25 cellular contexts compared by ENCODE assay signal in genomic region chr17:55072910-55073309, GRCh38.
A peak's percentile ranks its signal among the peaks of the same experiment; 100 is the strongest.
DNase-seq lines count a peak whose midpoint lies in the region; ATAC-seq, FAIRE-seq and TF ChIP-seq lines count a peak whose summit lies in the region.
"Had no signal": no experiment of that assay in that cellular context is flagged by ENCODE, and none has a peak within 500 bp of the region (broad histone marks: within the 10 kb centered on the region; RNA-seq: fewer than 3 reads in every experiment).

No MANE protein-coding gene starts in this region.

- no peaks in the 10 kb centered on the region for H3K36me3 ChIP-seq in CD4-positive, alpha-beta memory T cell (ENCODE audit: insufficient read depth, low read length)
- H3K36me3 ChIP-seq in GM23248 (ENCODE audit: low read depth) (no peaks in the 10 kb centered on the region), tibial nerve (peaks cover 0 to 15% (median 0%) of the 10 kb centered on the region in 3 donors)
- H3K36me3 ChIP-seq: MG63, neutrophil had no signal

- no peak overlapping the region for H3K4me2 ChIP-seq in GM23248 (ENCODE audit: unreplicated experiment)

- in situ Hi-C loops in GM23248 (cut with MboI) = no loop called here

- no peak overlapping the region for H3K9ac ChIP-seq in GM23248

- no peaks in the 10 kb centered on the region for H3K9me3 Mint-ChIP-seq in CD4-positive, alpha-beta memory T cell
- H3K9me3 Mint-ChIP-seq: activated naive CD4-positive, alpha-beta T cell treated with anti-CD3 and anti-CD28 coated beads, Interleukin-2, amount 10 ng/mL, durations not matched to agents 7 days and 5 days; type B pancreatic cell had no signal

- H3K79me2 ChIP-seq in GM23248 (ENCODE audit: insufficient read depth) = no peaks in the 10 kb centered on the region

- H3K27ac Mint-ChIP-seq in CD4-positive, alpha-beta memory T cell = peak overlapping the region; percentile 88 to 99 (median 97)
- H3K27ac Mint-ChIP-seq in T-helper 17 cell = peak overlapping the region; percentile 75
- H3K27ac Mint-ChIP-seq: activated naive CD4-positive, alpha-beta T cell treated with anti-CD3 and anti-CD28 coated beads, Interleukin-2, amount 10 ng/mL, durations not matched to agents 7 days and 5 days; type B pancreatic cell had no signal

- H3K9me3 ChIP-seq in CD4-positive, alpha-beta memory T cell (ENCODE audit: control insufficient read depth in 1 of 2, low read length in 2 of 2) = no peaks in the 10 kb centered on the region
- H3K9me3 ChIP-seq in GM23248 (ENCODE audit: low read depth) = no peaks in the 10 kb centered on the region
- H3K9me3 ChIP-seq in T-helper 17 cell (ENCODE audit: control insufficient read depth, low read length, poor library complexity, severe bottlenecking) = no peaks in the 10 kb centered on the region
- H3K9me3 ChIP-seq in tibial nerve = no peaks in the 10 kb centered on the region
- H3K9me3 ChIP-seq: esophagus muscularis mucosa, heart left ventricle, MG63, neutrophil had no signal

- intact Hi-C loops in CD4-positive, alpha-beta memory T cell (cut with micrococcal nuclease) = loop anchor here (1.0 to 5.0 kb wide), 2 partner anchors 17 to 164 kb away; no protein-coding TSS in a partner anchor

- TF ChIP-seq CTCF in tibial nerve (IDR thresholded peaks at IDR 0.05) = no peak

- peaks cover 10 to 25% of the 10 kb centered on the region in 2 donors for H3K36me3 Mint-ChIP-seq in CD4-positive, alpha-beta memory T cell
- H3K36me3 Mint-ChIP-seq in T-helper 17 cell (ENCODE audit: low read depth) = peaks cover 2% of the 10 kb centered on the region
- H3K36me3 Mint-ChIP-seq: activated naive CD4-positive, alpha-beta T cell treated with anti-CD3 and anti-CD28 coated beads, Interleukin-2, amount 10 ng/mL, durations not matched to agents 7 days and 5 days had no signal

- TF ChIP-seq POLR2A in tibial nerve (IDR thresholded peaks at IDR 0.05) = no peak

- no peak overlapping the region for H3K4me3 ChIP-seq in CD4-positive, alpha-beta memory T cell (ENCODE audit: low read length in 2 of 2)
- H3K4me3 ChIP-seq in GM23248 = no peak overlapping the region
- no peak overlapping the region for H3K4me3 ChIP-seq in tibial nerve
- H3K4me3 ChIP-seq: esophagus muscularis mucosa, heart left ventricle, MG63 had no signal

- WGBS in GM23248 (ENCODE audit: low coverage in 1 of 2, low lambda C conversion rate in 2 of 2, missing lambda C conversion rate in 2 of 2), 2 experiments = 58 to 60% methylated on average over 4 of the region's 4 CpGs
- 82% methylated on average over 4 of the region's 4 CpGs for WGBS in tibial nerve, 2 donors

- H3K27me3 Mint-ChIP-seq in CD4-positive, alpha-beta memory T cell = no peaks in the 10 kb centered on the region
- H3K27me3 Mint-ChIP-seq in T-helper 17 cell = no peaks in the 10 kb centered on the region
- H3K27me3 Mint-ChIP-seq: activated naive CD4-positive, alpha-beta T cell treated with anti-CD3 and anti-CD28 coated beads, Interleukin-2, amount 10 ng/mL, durations not matched to agents 7 days and 5 days; type B pancreatic cell had no signal

- peak overlapping the region; percentile 0 to 76 (median 62) for H3K4me3 Mint-ChIP-seq in CD4-positive, alpha-beta memory T cell
- H3K4me3 Mint-ChIP-seq in T-helper 17 cell = peak overlapping the region; percentile 39
- H3K4me3 Mint-ChIP-seq: activated naive CD4-positive, alpha-beta T cell treated with anti-CD3 and anti-CD28 coated beads, Interleukin-2, amount 10 ng/mL, durations not matched to agents 7 days and 5 days; type B pancreatic cell had no signal

- H3F3A ChIP-seq in GM23248 (ENCODE audit: insufficient read depth) = no peaks in the 10 kb centered on the region

- no peaks in the 10 kb centered on the region for H3K27me3 ChIP-seq in CD4-positive, alpha-beta memory T cell (ENCODE audit: insufficient read depth, low read length)
- H3K27me3 ChIP-seq in GM23248 (replicated peaks; ENCODE audit: insufficient read depth) = no peaks in the 10 kb centered on the region
- H3K27me3 ChIP-seq in tibial nerve = no peaks in the 10 kb centered on the region
- H3K27me3 ChIP-seq: esophagus muscularis mucosa, heart left ventricle, MG63, neutrophil had no signal

- no peak overlapping the region for H2AFZ ChIP-seq in GM23248

- no peaks in the 10 kb centered on the region for H3K9me2 ChIP-seq in GM23248 (ENCODE audit: insufficient read depth)

- no peak for TF ChIP-seq EP300 in tibial nerve (IDR thresholded peaks at IDR 0.05)

- DNase-seq in CD4-positive, alpha-beta memory T cell = peak; percentile 62 to 79 (median 67)
- DNase-seq in GM23248 (peak; percentile 2), T-helper 17 cell (peak in 1 of 3 donors; percentile 22), globus pallidus (ENCODE audit: low spot score) (peak; percentile 10), frontal cortex (ENCODE audit: low spot score in 2 of 2) (no peak), tibial nerve (ENCODE audit: low spot score in 2 of 2) (no peak)
- DNase-seq: activated CD4-positive, alpha-beta T cell treated with anti-CD3 and anti-CD28 coated beads for 4 hours; activated naive CD4-positive, alpha-beta T cell treated with anti-CD3 and anti-CD28 coated beads, Interleukin-2, amount 10 ng/mL, durations not matched to agents 7 days and 5 days; caudate nucleus; COR-L47; HCEC 1CT; heart left ventricle; MG63; NCI-H1436; NCI-H82; OCI-M1; Right ventricle myocardium superior; stimulated activated CD4-positive, alpha-beta T cell treated with anti-CD3 and anti-CD28 coated beads, Interleukin-4, amount 100 ng/mL, for 24 hours; SW 1271 had no signal

- POLR2A ChIA-PET in CD4-positive, alpha-beta memory T cell (lab: Charles Lee; ENCODE audit: partially characterized antibody) = interaction anchor here (0.6 to 7.2 kb wide), 10 partner anchors 9 to 193 kb away, joined by 3 to 60 read pairs (median 4); partner anchors contain the start of gene HLF

- peak overlapping the region; percentile 70 for H3K27ac ChIP-seq in CD4-positive, alpha-beta memory T cell (ENCODE audit: low read depth, low read length)
- H3K27ac ChIP-seq in GM23248 (no peak overlapping the region), tibial nerve (no peak overlapping the region)
- H3K27ac ChIP-seq: esophagus muscularis mucosa, heart left ventricle, neutrophil had no signal

- peaks cover 17 to 40% (median 26%) of the 10 kb centered on the region in 4 donors for H3K4me1 Mint-ChIP-seq in CD4-positive, alpha-beta memory T cell
- peaks cover 26% of the 10 kb centered on the region for H3K4me1 Mint-ChIP-seq in T-helper 17 cell

- H3K4me1 ChIP-seq in CD4-positive, alpha-beta memory T cell (ENCODE audit: insufficient read depth, low read length) = peaks cover 37% of the 10 kb centered on the region
- H3K4me1 ChIP-seq in GM23248 (ENCODE audit: insufficient read depth) = no peaks in the 10 kb centered on the region
- H3K4me1 ChIP-seq in tibial nerve = no peaks in the 10 kb centered on the region
- H3K4me1 ChIP-seq: heart left ventricle had no signal

- no peaks in the 10 kb centered on the region for H4K20me1 ChIP-seq in GM23248 (ENCODE audit: insufficient read depth)

- ATAC-seq in T-helper 17 cell (peak; percentile 95), HG02884 (IDR thresholded peaks at IDR 0.05; ENCODE audit: unreplicated experiment) (no peak), SK-N-SH treated with all-trans-retinoic acid at 6 μM for 48 hours (no peak)
- ATAC-seq: heart left ventricle had no signal

- CTCF ChIA-PET in CD4-positive, alpha-beta memory T cell (lab: Charles Lee; ENCODE audit: partially characterized antibody) = no interaction called here

- FAIRE-seq in frontal cortex (lab: Jason Lieb, UNC) = no peak
- FAIRE-seq: TTC549 had no signal

TF ChIP-seq in SK-N-SH treated with all-trans-retinoic acid at 6 μM for 48 hours, 23 proteins besides CTCF, POLR2A, EP300 and RAD21 (continues in another document):
- TF ChIP-seq ZNF70 (CRISPR knock-in tag; IDR thresholded peaks at IDR 0.05) (no peak), ESRRG (CRISPR knock-in tag; IDR thresholded peaks at IDR 0.05) (no peak), ZNF565 (CRISPR knock-in tag; conservative IDR thresholded peaks at IDR 0.05; ENCODE audit: low read depth) (no peak), CREB5 (CRISPR knock-in tag; IDR thresholded peaks at IDR 0.05; ENCODE audit: low read depth) (no peak), TCF4 (CRISPR knock-in tag; IDR thresholded peaks at IDR 0.05; ENCODE audit: borderline replicate concordance) (no peak), CSRNP3 (CRISPR knock-in tag; IDR thresholded peaks at IDR 0.05) (no peak), BACH2 (CRISPR knock-in tag; IDR thresholded peaks at IDR 0.05; ENCODE audit: borderline replicate concordance) (no peak), OSR1 (CRISPR knock-in tag; IDR thresholded peaks at IDR 0.05) (no peak)

Comparison
In these comparisons a context has a peak if more than half of its experiments do, and no peak if none do; other contexts are left out.
1. DNase-seq: peak in CD4-positive, alpha-beta memory T cell (5 of 5), GM23248 (single experiment) and globus pallidus (single experiment); none in frontal cortex (0 of 2) and tibial nerve (0 of 2).